In the genomic region with DNA sequence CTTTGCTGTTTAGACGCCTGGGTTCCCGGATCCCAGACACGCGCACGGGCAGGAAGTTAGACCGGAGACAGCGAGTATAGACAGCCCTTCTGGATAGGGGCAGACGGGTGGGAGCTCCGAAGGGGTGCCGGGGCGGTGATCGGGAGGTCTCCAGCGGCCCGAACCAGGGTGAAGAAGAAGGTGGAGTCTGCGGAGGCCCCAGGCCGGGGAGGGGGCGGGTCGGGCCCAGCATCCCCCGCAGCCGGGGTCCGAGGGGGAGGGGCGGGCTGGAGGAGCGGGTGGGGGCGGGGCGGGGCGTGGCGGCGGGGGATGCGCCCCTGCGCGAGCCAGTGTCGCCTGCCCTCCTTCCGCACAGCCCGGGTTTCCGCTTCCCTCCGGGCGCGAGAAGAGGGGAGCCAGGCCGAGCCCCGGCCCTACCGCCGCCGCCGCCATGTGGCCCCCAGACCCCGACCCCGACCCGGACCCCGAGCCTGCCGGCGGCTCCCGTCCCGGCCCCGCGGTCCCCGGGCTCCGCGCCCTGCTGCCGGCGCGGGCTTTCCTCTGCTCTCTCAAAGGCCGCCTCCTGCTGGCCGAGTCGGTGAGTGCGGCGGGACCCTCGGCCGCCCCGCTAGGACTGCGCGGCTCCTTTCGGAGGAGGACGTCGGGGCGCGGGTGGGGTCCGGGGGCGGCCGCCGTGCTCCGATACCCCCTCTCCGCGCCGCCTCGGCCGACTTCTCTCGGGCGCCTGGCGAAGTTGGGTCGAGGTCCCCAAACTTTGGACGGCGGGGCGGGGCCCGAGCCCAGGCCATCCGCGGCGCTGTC, we compare ENCODE assay signal across 1 cellular context.
TF ChIP-seq lines count a peak whose summit lies in the region.

A gene with protein sequence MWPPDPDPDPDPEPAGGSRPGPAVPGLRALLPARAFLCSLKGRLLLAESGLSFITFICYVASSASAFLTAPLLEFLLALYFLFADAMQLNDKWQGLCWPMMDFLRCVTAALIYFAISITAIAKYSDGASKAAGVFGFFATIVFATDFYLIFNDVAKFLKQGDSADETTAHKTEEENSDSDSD (plus strand): TSS at position 329 of the 801 bp plus-strand sequence. CDS start 102 bp downstream, at position 431.

TF ChIP-seq in GM12878, 131 proteins besides CTCF, POLR2A, EP300 and RAD21:
- TF ChIP-seq HDAC2 (IDR thresholded peaks at IDR 0.05) (no peak), SMC3 (IDR thresholded peaks at IDR 0.05; ENCODE audit: borderline replicate concordance, low read length) (peak; percentile 30; the same call in 1 of the 2 replicates), CBX5 (IDR thresholded peaks at IDR 0.05; ENCODE audit: low read depth) (0 out of 2 replicates have a peak, but pooled peaks have one; percentile 48), LARP7 (IDR thresholded peaks at IDR 0.05) (peak; percentile 55; the same call in 1 of the 2 replicates), ZNF384 (IDR thresholded peaks at IDR 0.05; ENCODE audit: borderline replicate concordance, low read depth, low read length) (no peak), RB1 (IDR thresholded peaks at IDR 0.05; ENCODE audit: borderline replicate concordance) (peak; percentile 35; the same call in 1 of the 2 replicates), SMARCA5 (IDR thresholded peaks at IDR 0.05) (peak; percentile 70), BHLHE40 (IDR thresholded peaks at IDR 0.05; ENCODE audit: borderline replicate concordance in 1 of 2, low read depth in 2 of 2, low read length in 1 of 2) (peak in 1 of 2 experiments; percentile 42; a peak in 2 of 4 replicates), EED (IDR thresholded peaks at IDR 0.05; ENCODE audit: low read depth) (no peak), NR2F1 (conservative IDR thresholded peaks at IDR 0.05) (peak; percentile 25; the same call in 1 of the 2 replicates), JUND (IDR thresholded peaks at IDR 0.05; ENCODE audit: low read depth, low read length) (no peak), IKZF1 (conservative IDR thresholded peaks at IDR 0.05) (peak; percentile 46; the same call in 1 of the 2 replicates), DPF2 (IDR thresholded peaks at IDR 0.05) (0 out of 2 replicates have a peak, but pooled peaks have one; percentile 48), YY1 (IDR thresholded peaks at IDR 0.05; ENCODE audit: low read depth, low read length) (peak; percentile 42; the same call in 1 of the 2 replicates), MTA2 (IDR thresholded peaks at IDR 0.05; ENCODE audit: low read depth) (peak; percentile 4; the same call in 1 of the 2 replicates), GATAD2B (conservative IDR thresholded peaks at IDR 0.05; ENCODE audit: low read depth) (peak; percentile 69; the same call in 1 of the 2 replicates), EGR1 (IDR thresholded peaks at IDR 0.05; ENCODE audit: borderline replicate concordance in 1 of 2, low read depth in 2 of 2, low read length in 2 of 2) (peak in 1 of 2 experiments; percentile 48; a peak in 1 of 3 replicates), TCF12 (IDR thresholded peaks at IDR 0.05; ENCODE audit: low read depth, low read length) (0 out of 2 replicates have a peak, but pooled peaks have one; percentile 22)
- TF ChIP-seq, protein P1, sequence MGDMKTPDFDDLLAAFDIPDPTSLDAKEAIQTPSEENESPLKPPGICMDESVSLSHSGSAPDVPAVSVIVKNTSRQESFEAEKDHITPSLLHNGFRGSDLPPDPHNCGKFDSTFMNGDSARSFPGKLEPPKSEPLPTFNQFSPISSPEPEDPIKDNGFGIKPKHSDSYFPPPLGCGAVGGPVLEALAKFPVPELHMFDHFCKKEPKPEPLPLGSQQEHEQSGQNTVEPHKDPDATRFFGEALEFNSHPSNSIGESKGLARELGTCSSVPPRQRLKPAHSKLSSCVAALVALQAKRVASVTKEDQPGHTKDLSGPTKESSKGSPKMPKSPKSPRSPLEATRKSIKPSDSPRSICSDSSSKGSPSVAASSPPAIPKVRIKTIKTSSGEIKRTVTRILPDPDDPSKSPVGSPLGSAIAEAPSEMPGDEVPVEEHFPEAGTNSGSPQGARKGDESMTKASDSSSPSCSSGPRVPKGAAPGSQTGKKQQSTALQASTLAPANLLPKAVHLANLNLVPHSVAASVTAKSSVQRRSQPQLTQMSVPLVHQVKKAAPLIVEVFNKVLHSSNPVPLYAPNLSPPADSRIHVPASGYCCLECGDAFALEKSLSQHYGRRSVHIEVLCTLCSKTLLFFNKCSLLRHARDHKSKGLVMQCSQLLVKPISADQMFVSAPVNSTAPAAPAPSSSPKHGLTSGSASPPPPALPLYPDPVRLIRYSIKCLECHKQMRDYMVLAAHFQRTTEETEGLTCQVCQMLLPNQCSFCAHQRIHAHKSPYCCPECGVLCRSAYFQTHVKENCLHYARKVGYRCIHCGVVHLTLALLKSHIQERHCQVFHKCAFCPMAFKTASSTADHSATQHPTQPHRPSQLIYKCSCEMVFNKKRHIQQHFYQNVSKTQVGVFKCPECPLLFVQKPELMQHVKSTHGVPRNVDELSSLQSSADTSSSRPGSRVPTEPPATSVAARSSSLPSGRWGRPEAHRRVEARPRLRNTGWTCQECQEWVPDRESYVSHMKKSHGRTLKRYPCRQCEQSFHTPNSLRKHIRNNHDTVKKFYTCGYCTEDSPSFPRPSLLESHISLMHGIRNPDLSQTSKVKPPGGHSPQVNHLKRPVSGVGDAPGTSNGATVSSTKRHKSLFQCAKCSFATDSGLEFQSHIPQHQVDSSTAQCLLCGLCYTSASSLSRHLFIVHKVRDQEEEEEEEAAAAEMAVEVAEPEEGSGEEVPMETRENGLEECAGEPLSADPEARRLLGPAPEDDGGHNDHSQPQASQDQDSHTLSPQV (IDR thresholded peaks at IDR 0.05): 0 out of 2 replicates have a peak, but pooled peaks have one; percentile 51
- TF ChIP-seq, protein P2, sequence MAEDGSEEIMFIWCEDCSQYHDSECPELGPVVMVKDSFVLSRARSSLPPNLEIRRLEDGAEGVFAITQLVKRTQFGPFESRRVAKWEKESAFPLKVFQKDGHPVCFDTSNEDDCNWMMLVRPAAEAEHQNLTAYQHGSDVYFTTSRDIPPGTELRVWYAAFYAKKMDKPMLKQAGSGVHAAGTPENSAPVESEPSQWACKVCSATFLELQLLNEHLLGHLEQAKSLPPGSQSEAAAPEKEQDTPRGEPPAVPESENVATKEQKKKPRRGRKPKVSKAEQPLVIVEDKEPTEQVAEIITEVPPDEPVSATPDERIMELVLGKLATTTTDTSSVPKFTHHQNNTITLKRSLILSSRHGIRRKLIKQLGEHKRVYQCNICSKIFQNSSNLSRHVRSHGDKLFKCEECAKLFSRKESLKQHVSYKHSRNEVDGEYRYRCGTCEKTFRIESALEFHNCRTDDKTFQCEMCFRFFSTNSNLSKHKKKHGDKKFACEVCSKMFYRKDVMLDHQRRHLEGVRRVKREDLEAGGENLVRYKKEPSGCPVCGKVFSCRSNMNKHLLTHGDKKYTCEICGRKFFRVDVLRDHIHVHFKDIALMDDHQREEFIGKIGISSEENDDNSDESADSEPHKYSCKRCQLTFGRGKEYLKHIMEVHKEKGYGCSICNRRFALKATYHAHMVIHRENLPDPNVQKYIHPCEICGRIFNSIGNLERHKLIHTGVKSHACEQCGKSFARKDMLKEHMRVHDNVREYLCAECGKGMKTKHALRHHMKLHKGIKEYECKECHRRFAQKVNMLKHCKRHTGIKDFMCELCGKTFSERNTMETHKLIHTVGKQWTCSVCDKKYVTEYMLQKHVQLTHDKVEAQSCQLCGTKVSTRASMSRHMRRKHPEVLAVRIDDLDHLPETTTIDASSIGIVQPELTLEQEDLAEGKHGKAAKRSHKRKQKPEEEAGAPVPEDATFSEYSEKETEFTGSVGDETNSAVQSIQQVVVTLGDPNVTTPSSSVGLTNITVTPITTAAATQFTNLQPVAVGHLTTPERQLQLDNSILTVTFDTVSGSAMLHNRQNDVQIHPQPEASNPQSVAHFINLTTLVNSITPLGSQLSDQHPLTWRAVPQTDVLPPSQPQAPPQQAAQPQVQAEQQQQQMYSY (CRISPR knock-in tag; IDR thresholded peaks at IDR 0.05): no peak
